Comparison of ENCODE assay signal across 8 cellular contexts in genomic region chr9:81522721-81523551, GRCh38.
DNase-seq lines count a peak whose midpoint lies in the region; ATAC-seq and TF ChIP-seq lines count a peak whose summit lies in the region.

No MANE protein-coding gene starts in this region.

- H3K4me3 ChIP-seq in OCI-LY3 (ENCODE audit: low read length) (peak overlapping the region; percentile 72), esophagus muscularis mucosa (no peak overlapping the region)

- no peak overlapping the region for H3K27ac Mint-ChIP-seq in natural killer cell treated with Interleukin-12 subunit alpha and Interleukin-12 subunit beta and Interleukin-15 and Interleukin-18, amount 100 ng/mL, for 72 hours

- 0 out of 2 replicates have a peak, but pooled peaks have one; percentile 19 for TF ChIP-seq CTCF in GM12874 (IDR thresholded peaks at IDR 0.05; ENCODE audit: insufficient read depth, low read depth, low read length)
- TF ChIP-seq CTCF in OCI-LY3 (IDR thresholded peaks at IDR 0.05; ENCODE audit: low read depth, low read length), result peak; percentile 90
- peak; percentile 61 to 72 (median 68) for TF ChIP-seq CTCF in esophagus muscularis mucosa (IDR thresholded peaks at IDR 0.05)

- TF ChIP-seq EP300 in esophagus muscularis mucosa (IDR thresholded peaks at IDR 0.05), result no peak

- H3K9me3 Mint-ChIP-seq in natural killer cell treated with Interleukin-12 subunit alpha and Interleukin-12 subunit beta and Interleukin-15 and Interleukin-18, amount 100 ng/mL, for 72 hours, result no peaks in the 10 kb centered on the region

- H3K36me3 Mint-ChIP-seq in natural killer cell treated with Interleukin-12 subunit alpha and Interleukin-12 subunit beta and Interleukin-15 and Interleukin-18, amount 100 ng/mL, for 72 hours, result no peaks in the 10 kb centered on the region

- H3K79me2 ChIP-seq in OCI-LY3 (ENCODE audit: low read length), result no peaks in the 10 kb centered on the region

- peaks cover 14 to 17% of the 10 kb centered on the region in 2 donors for H3K27me3 Mint-ChIP-seq in natural killer cell treated with Interleukin-12 subunit alpha and Interleukin-12 subunit beta and Interleukin-15 and Interleukin-18, amount 100 ng/mL, for 72 hours

- peak overlapping the region; percentile 80 for H3K4me2 ChIP-seq in OCI-LY3 (ENCODE audit: low read length)

- H3K9ac ChIP-seq in OCI-LY3 (ENCODE audit: low read length), result peak overlapping the region; percentile 41

- H3K27ac ChIP-seq in OCI-LY3 (ENCODE audit: low read length) (no peak overlapping the region), esophagus muscularis mucosa (replicated peaks in 1 of 4) (no peak overlapping the region)

- no peaks in the 10 kb centered on the region for H3K27me3 ChIP-seq in OCI-LY3 (ENCODE audit: low read depth, low read length)
- no peaks in the 10 kb centered on the region for H3K27me3 ChIP-seq in esophagus muscularis mucosa

- no peak for DNase-seq in esophagus muscularis mucosa (ENCODE audit: extremely low spot score)
- DNase-seq in natural killer cell treated with Interleukin-12 subunit alpha and Interleukin-12 subunit beta and Interleukin-15 and Interleukin-18, amount 100 ng/mL, for 72 hours (ENCODE audit: low spot score), result no peak
- DNase-seq in SKM-1 treated with dmso at 0.1 percent for 144 hours (lab: John Stamatoyannopoulos, UW; ENCODE audit: unreplicated experiment), result no peak
- no peak for DNase-seq in activated T-cell treated with anti-CD3 and anti-CD28 coated beads for 4 hours
- DNase-seq in effector CD8-positive, alpha-beta T cell (lab: John Stamatoyannopoulos, UW), result no peak

- peaks cover 0 to 7% of the 10 kb centered on the region in 2 donors for H3K4me1 Mint-ChIP-seq in natural killer cell treated with Interleukin-12 subunit alpha and Interleukin-12 subunit beta and Interleukin-15 and Interleukin-18, amount 100 ng/mL, for 72 hours (ENCODE audit: low read depth in 2 of 2)

- no peak for TF ChIP-seq POLR2A in esophagus muscularis mucosa (IDR thresholded peaks at IDR 0.05; ENCODE audit: low read depth)

- 52% methylated on average over 8 of the region's 8 CpGs for WGBS in esophagus muscularis mucosa

- peaks cover 13% of the 10 kb centered on the region for H3K4me1 ChIP-seq in OCI-LY3 (ENCODE audit: low read length)
- peaks cover 0 to 4% (median 2%) of the 10 kb centered on the region in 4 donors for H3K4me1 ChIP-seq in esophagus muscularis mucosa

- intact Hi-C loops in esophagus muscularis mucosa (cut with DNase I), result loop anchor here (10.0 kb wide), 1 partner anchor 332 kb away; no protein-coding TSS in a partner anchor

- H2AFZ ChIP-seq in OCI-LY3 (ENCODE audit: low read depth, low read length), result peak overlapping the region; percentile 96

- peak overlapping the region; percentile 21 for H3K4me3 Mint-ChIP-seq in natural killer cell treated with Interleukin-12 subunit alpha and Interleukin-12 subunit beta and Interleukin-15 and Interleukin-18, amount 100 ng/mL, for 72 hours

- ATAC-seq in HG03469 (IDR thresholded peaks at IDR 0.05; ENCODE audit: unreplicated experiment), result peak; percentile 89
- ATAC-seq in natural killer cell treated with Interleukin-12 subunit alpha and Interleukin-12 subunit beta and Interleukin-15 and Interleukin-18, amount 100 ng/mL, for 72 hours, result peak in 1 of 2 donors; percentile 68

- H3K36me3 ChIP-seq in OCI-LY3 (replicated peaks; ENCODE audit: low read depth, low read length) (no peaks in the 10 kb centered on the region), esophagus muscularis mucosa (no peaks in the 10 kb centered on the region)

- no peaks in the 10 kb centered on the region for H4K20me1 ChIP-seq in OCI-LY3 (ENCODE audit: insufficient read depth, low read length)

- H3K9me3 ChIP-seq in OCI-LY3 (ENCODE audit: insufficient read depth, low read length), result no peaks in the 10 kb centered on the region
- H3K9me3 ChIP-seq in esophagus muscularis mucosa, result no peaks in the 10 kb centered on the region

Comparison
In these comparisons a context has a peak if more than half of its experiments do, and no peak if none do; other contexts are left out.
1. CTCF ChIP-seq: peak in every context shown above with its lines; median percentile 90 in OCI-LY3; 68 in esophagus muscularis mucosa; 19 in GM12874.